Comparison of ENCODE assay signal across 34 cellular contexts in the genomic region with DNA sequence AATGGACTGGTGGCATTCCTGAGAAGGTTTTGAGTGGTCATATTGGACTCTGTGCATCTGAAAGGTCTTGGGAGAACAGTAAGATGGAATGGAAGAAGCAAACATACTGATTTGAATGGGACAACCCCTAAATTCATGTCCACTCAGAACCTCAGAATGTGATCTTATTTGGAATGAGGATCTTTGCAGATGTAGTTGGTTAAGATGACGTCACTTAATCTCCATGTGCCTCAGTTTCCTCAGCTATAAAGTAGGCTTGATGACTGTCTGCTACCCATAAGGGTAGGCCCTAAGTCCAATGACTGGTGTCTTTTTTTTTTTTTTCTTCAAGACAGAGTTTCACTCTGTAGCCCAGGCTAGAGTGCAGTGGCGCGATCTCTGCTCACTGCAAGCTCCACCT.
"Had no signal": no experiment of that assay in that cellular context is flagged by ENCODE, and none has a peak within 500 bp of the region (broad histone marks: within the 10 kb centered on the region; RNA-seq: fewer than 3 reads in every experiment).

No MANE protein-coding gene starts in this region.

- DNase-seq: Kasumi-1, MM.1S, MV-4-11, NCI-H1048, NCI-H1092, NCI-H1092 treated with DMSO at 0.1 percent for 48 hours, NCI-H1105, NCI-H1105 treated with DMSO at 0.1 percent for 48 hours, NCI-H1417, NCI-H1417 treated with DMSO at 0.1 percent for 48 hours, NCI-H1436, NCI-H1436 treated with DMSO at 0.1 percent for 48 hours, NCI-H146, NCI-H1694, NCI-H1694 treated with DMSO at 0.1 percent for 48 hours, NCI-H187, NCI-H187 treated with DMSO at 0.1 percent for 48 hours, NCI-H1930, NCI-H2029, NCI-H2029 treated with DMSO at 0.1 percent for 48 hours, NCI-H2081, NCI-H2081 treated with DMSO at 0.1 percent for 48 hours, NCI-H2107, NCI-H2171, NCI-H2171 treated with DMSO at 0.1 percent for 48 hours, NCI-H2227 treated with DMSO at 0.1 percent for 48 hours, NCI-H345, NCI-H446, NCI-H446 treated with DMSO at 0.1 percent for 48 hours, NCI-H510A, NCI-H510A treated with DMSO at 0.1 percent for 48 hours, NCI-H524, NCI-H524 treated with DMSO at 0.1 percent for 48 hours had no signal

- H3K9me3 ChIP-seq: MG63 had no signal

- H3K27me3 ChIP-seq: MG63 had no signal

- H3K36me3 ChIP-seq: MG63 had no signal

- H3K4me3 ChIP-seq: MG63 had no signal
